Comparison of ENCODE assay signal across 8 cellular contexts in genomic region chr18:3448845-3449701, GRCh38. TPM values are rescaled to one million over a fixed set of nuclear protein-coding genes. Genes with fewer than 3 reads are reported as not detected.
DNase-seq lines count a peak whose midpoint lies in the region; FAIRE-seq and TF ChIP-seq lines count a peak whose summit lies in the region.

No MANE protein-coding gene starts in this region.

- H3K9ac ChIP-seq in mammary epithelial cell (ENCODE audit: insufficient read depth, low read length) = peak overlapping the region; percentile 99
- H3K9ac ChIP-seq in keratinocyte (ENCODE audit: control insufficient read depth, extremely low read depth, insufficient read depth, low read length) = peak overlapping the region; percentile 100

- peak; percentile 50 for DNase-seq in GM12891 (ENCODE audit: insufficient read length, low spot score)
- peak; percentile 83 for DNase-seq in HFF-Myc (ENCODE audit: extremely low read depth, low read depth)
- DNase-seq in NCI-H1694 (lab: John Stamatoyannopoulos, UW) = peak; percentile 17
- no peak for DNase-seq in WERI-Rb-1
- DNase-seq in mammary epithelial cell = peak; percentile 96
- DNase-seq in keratinocyte (ENCODE audit: low read depth, low spot score) = no peak
- DNase-seq in stimulated activated CD4-positive, alpha-beta T cell treated with anti-CD3 and anti-CD28 coated beads, Interleukin-15, amount 100 ng/mL, for 1 hour (ENCODE audit: low read depth in 1 of 2, low spot score in 1 of 2) = peak; percentile 56 to 62
- DNase-seq in NCI-H1436 treated with DMSO at 0.1 percent for 48 hours (lab: John Stamatoyannopoulos, UW) = no peak

- H3K79me2 ChIP-seq in mammary epithelial cell (ENCODE audit: insufficient read depth, low read length) (peaks cover 41% of the 10 kb centered on the region), keratinocyte (ENCODE audit: control insufficient read depth, insufficient read depth, low read length) (peaks cover 41% of the 10 kb centered on the region)

- CTCF ChIA-PET in mammary epithelial cell (lab: Charles Lee; ENCODE audit: low non-redundant PET) = interaction anchor here (0.6 to 1.1 kb wide), 2 partner anchors 68 to 152 kb away, joined by 3 to 20 read pairs; no protein-coding TSS in a partner anchor

- H3K4me3 ChIP-seq in HFF-Myc (replicated peaks; ENCODE audit: low read depth, low read length) = peak overlapping the region; percentile 79
- H3K4me3 ChIP-seq in WERI-Rb-1 (ENCODE audit: low read depth, low read length) = peak overlapping the region; percentile 80
- H3K4me3 ChIP-seq in mammary epithelial cell (replicated peaks in 1 of 3; ENCODE audit: insufficient read depth in 1 of 3, low read depth in 2 of 3, low read length in 3 of 3) = peak overlapping the region; percentile 67 to 91 (median 75)
- peak overlapping the region; percentile 91 to 95 (median 92) for H3K4me3 ChIP-seq in keratinocyte (ENCODE audit: control insufficient read depth in 2 of 3, extremely low read depth in 1 of 3, insufficient read depth in 2 of 3, low read depth in 1 of 3, low read length in 3 of 3)

- no peak overlapping the region for H2AFZ ChIP-seq in mammary epithelial cell (ENCODE audit: low read depth, low read length)
- H2AFZ ChIP-seq in keratinocyte (ENCODE audit: control insufficient read depth, low read length) = no peak overlapping the region

- H3K4me1 ChIP-seq in mammary epithelial cell (ENCODE audit: insufficient read depth, low read length) (peaks cover 17% of the 10 kb centered on the region), keratinocyte (ENCODE audit: control insufficient read depth, extremely low read depth, insufficient read depth, low read length) (peaks cover 20% of the 10 kb centered on the region)

- TF ChIP-seq CTCF in HFF-Myc (IDR thresholded peaks at IDR 0.05; ENCODE audit: low read depth, low read length, missing control alignments) = no peak
- no peak for TF ChIP-seq CTCF in WERI-Rb-1 (IDR thresholded peaks at IDR 0.05; ENCODE audit: low read depth, low read length)
- TF ChIP-seq CTCF in mammary epithelial cell (conservative IDR thresholded peaks at IDR 0.05 in 1 of 2, IDR thresholded peaks at IDR 0.05 in 1 of 2; ENCODE audit: extremely low read depth in 1 of 2, insufficient read depth in 1 of 2, low read depth in 1 of 2, low read length in 2 of 2) = no peak
- no peak for TF ChIP-seq CTCF in keratinocyte (optimal IDR thresholded peaks at IDR 0.05 in 1 of 3, IDR thresholded peaks at IDR 0.05 in 1 of 3, conservative IDR thresholded peaks at IDR 0.05 in 1 of 3; ENCODE audit: extremely low read depth in 1 of 3, insufficient read depth in 2 of 3, low read length in 3 of 3)

- intact Hi-C loops in mammary epithelial cell (cut with micrococcal nuclease) = loop anchor here (1.0 to 5.0 kb wide), 11 partner anchors 68 to 418 kb away; no protein-coding TSS in a partner anchor

- FAIRE-seq in GM12891 (lab: Jason Lieb, UNC) (peak; percentile 43), keratinocyte (lab: Jason Lieb, UNC) (no peak)

- peak; percentile 64; the same call in 1 of the 2 replicates for TF ChIP-seq POLR2A in GM12891 (IDR thresholded peaks at IDR 0.05; ENCODE audit: low read depth, low read length)

- dilution Hi-C loops in mammary epithelial cell (cut with HindIII; ENCODE audit: low sequenced_read_pairs) = no loop called here
- dilution Hi-C loops in keratinocyte (cut with MboI; ENCODE audit: extremely low pct_ligation_motif_present, low sequenced_read_pairs) = no loop called here

- H4K20me1 ChIP-seq in mammary epithelial cell (ENCODE audit: insufficient read depth, low read length) (no peaks in the 10 kb centered on the region), keratinocyte (ENCODE audit: control insufficient read depth, extremely low read depth, insufficient read depth, low read length) (peaks cover 4% of the 10 kb centered on the region)

- H3K9me3 ChIP-seq in WERI-Rb-1 (ENCODE audit: severe bottlenecking) (no peaks in the 10 kb centered on the region), mammary epithelial cell (replicated peaks; ENCODE audit: insufficient read depth, low read length) (no peaks in the 10 kb centered on the region), keratinocyte (ENCODE audit: control insufficient read depth, low read depth, low read length) (no peaks in the 10 kb centered on the region)

- H3K27ac ChIP-seq in WERI-Rb-1 (peak overlapping the region; percentile 87), mammary epithelial cell (ENCODE audit: insufficient read depth, low read depth, low read length) (peak overlapping the region; percentile 99), keratinocyte (ENCODE audit: control insufficient read depth, insufficient read depth, low read length) (peak overlapping the region; percentile 100)

- H3K27me3 ChIP-seq in WERI-Rb-1 (ENCODE audit: insufficient read depth, low read depth, severe bottlenecking) (no peaks in the 10 kb centered on the region), mammary epithelial cell (ENCODE audit: insufficient read depth, low read length) (no peaks in the 10 kb centered on the region), keratinocyte (ENCODE audit: control insufficient read depth, extremely low read depth, insufficient read depth, low read length) (no peaks in the 10 kb centered on the region)

- BruUV-seq in mammary epithelial cell (replicated peaks; lab: Mats Ljungman, UMichigan) = TSS peak; percentile 77

- H3K4me2 ChIP-seq in mammary epithelial cell (ENCODE audit: insufficient read depth, low read depth, low read length) = peak overlapping the region; percentile 90
- peak overlapping the region; percentile 100 for H3K4me2 ChIP-seq in keratinocyte (ENCODE audit: control insufficient read depth, extremely low read depth, insufficient read depth, low read depth, low read length)

- in situ Hi-C loops in mammary epithelial cell (cut with MboI; ENCODE audit: low sequenced_read_pairs in 2 of 2) = loop anchor here (5.0 to 10.0 kb wide), 3 partner anchors 64 to 154 kb away; no protein-coding TSS in a partner anchor

- no peaks in the 10 kb centered on the region for H3K9me1 ChIP-seq in keratinocyte (ENCODE audit: control insufficient read depth, extremely low read depth, insufficient read depth, low read length)

- H3K36me3 ChIP-seq in WERI-Rb-1 (no peaks in the 10 kb centered on the region), mammary epithelial cell (ENCODE audit: insufficient read depth, low read length) (no peaks in the 10 kb centered on the region), keratinocyte (ENCODE audit: control insufficient read depth in 2 of 2, extremely low read depth in 1 of 2, insufficient read depth in 2 of 2, low read length in 2 of 2) (peaks cover 0 to 5% of the 10 kb centered on the region in 2 experiments)

- WGBS in mammary epithelial cell (ENCODE audit: low coverage, missing lambda C conversion rate) = 0% methylated on average over 29 of the region's 57 CpGs

TF ChIP-seq in GM12891, 5 proteins besides CTCF, POLR2A, EP300 and RAD21:
- TF ChIP-seq POU2F2 (IDR thresholded peaks at IDR 0.05; ENCODE audit: low read depth, low read length) (no peak), PAX5 (IDR thresholded peaks at IDR 0.05; ENCODE audit: insufficient read depth, low read length, severe bottlenecking) (peak; percentile 77), POLR2AphosphoS5 (IDR thresholded peaks at IDR 0.05; ENCODE audit: low read depth, low read length) (peak; percentile 77), TAF1 (IDR thresholded peaks at IDR 0.05; ENCODE audit: low read depth, low read length) (peak; percentile 75), SPI1 (IDR thresholded peaks at IDR 0.05; ENCODE audit: low read depth, low read length) (no peak)

RNA-seq across cellular contexts. Expression of gene TGIF1, which starts 0.9 kb away (rescaled TPM):
- polyA plus RNA-seq in GM12891 (2012; ENCODE audit: low read depth, missing spikeins) = 1.2 TPM
- 100 to 1,000 TPM; 153 to 189 TPM for total RNA-seq in mammary epithelial cell
- polyA plus RNA-seq in mammary epithelial cell = 150 TPM
- polyA minus RNA-seq in mammary epithelial cell = 58.8 TPM
- 111 to 187 TPM (median 115 TPM) in 3 replicates for polyA plus RNA-seq in keratinocyte
- 163 TPM for polyA plus RNA-seq in keratinocyte (2011; ENCODE audit: low read depth)
- polyA plus RNA-seq in keratinocyte (2011; cell fraction: cytosol; rRNA removed) = 115 and 141 TPM in 2 replicates
- 323 and 359 TPM in 2 replicates for polyA plus RNA-seq in keratinocyte (2011; cell fraction: nucleus; rRNA removed)
- 66.2 and 105 TPM in 2 replicates for polyA plus RNA-seq in keratinocyte (2012; ENCODE audit: low replicate concordance)
- polyA minus RNA-seq in keratinocyte = 134 to 144 TPM (median 142 TPM) in 3 replicates
- polyA minus RNA-seq in keratinocyte (2011; cell fraction: cytosol; rRNA and poly(A)+ RNA removed) = 54.9 TPM
- 79.0 and 130 TPM in 2 replicates for polyA minus RNA-seq in keratinocyte (2011; cell fraction: nucleus; rRNA and poly(A)+ RNA removed)

Comparison
In these comparisons a context has a peak if more than half of its experiments do, and no peak if none do; other contexts are left out.
1. DNase-seq: peak in GM12891 (single experiment), HFF-Myc (single experiment), NCI-H1694 (single experiment), mammary epithelial cell (single experiment) and stimulated activated CD4-positive, alpha-beta T cell treated with anti-CD3 and anti-CD28 coated beads, Interleukin-15, amount 100 ng/mL, for 1 hour (2 of 2); none in WERI-Rb-1 (single experiment), keratinocyte (single experiment) and NCI-H1436 treated with DMSO at 0.1 percent for 48 hours (single experiment).
2. Peak in every context shown above with its lines, with median percentiles within 50 percentile points of each other: H3K4me3 ChIP-seq and H3K27ac ChIP-seq.